In the genomic region with DNA sequence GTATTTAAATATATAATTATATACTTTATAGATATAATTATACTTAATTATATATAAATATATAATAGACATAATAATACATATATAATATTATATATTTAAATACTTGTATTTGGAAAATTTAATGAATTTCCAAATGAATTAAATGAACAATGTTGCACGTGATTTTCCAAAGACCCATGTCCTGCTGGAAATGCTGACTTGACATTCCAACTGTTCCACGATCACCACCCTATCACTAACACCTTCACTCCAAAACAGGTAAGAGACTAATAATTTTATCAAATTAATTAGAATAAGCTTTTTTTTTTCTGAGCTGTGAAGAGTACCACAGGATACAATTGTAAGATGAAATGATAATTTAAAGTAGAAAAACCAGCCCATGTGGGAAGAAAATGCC, we compare ENCODE assay signal across 27 cellular contexts.
"Had no signal": no experiment of that assay in that cellular context is flagged by ENCODE, and none has a peak within 500 bp of the region (broad histone marks: within the 10 kb centered on the region; RNA-seq: fewer than 3 reads in every experiment).

No MANE protein-coding gene starts in this region.

- H3K27ac ChIP-seq: neutrophil, pancreas, prostate gland, suprapubic skin, testis, tibial artery, upper lobe of right lung, uterus had no signal

- ATAC-seq: naive thymus-derived CD8-positive, alpha-beta T cell; natural killer cell treated with Interleukin-12 subunit alpha and Interleukin-12 subunit beta and Interleukin-15 and Interleukin-18, amount 100 ng/mL, for 72 hours; pancreas; right cardiac atrium; sciatic nerve; stimulated activated memory B cell treated with anti-CD40 and anti-IgM and Interleukin-4, amounts not matched to agents 10 μg/mL and 1 μg/mL and 100 μg/mL, for 72 hours; stimulated activated naive CD8-positive, alpha-beta T cell treated with anti-CD3 and anti-CD28 coated beads, Interleukin-15, amount 100 ng/mL, for 72 hours; stimulated activated naive CD8-positive, alpha-beta T cell treated with anti-CD3 and anti-CD28 coated beads, Interleukin-15, Interleukin-2, amounts not matched to agents 100 U/mL and 50 U/mL, for 24 hours; upper lobe of right lung had no signal

- H3K36me3 ChIP-seq: neutrophil, pancreas, prostate gland, suprapubic skin, tibial artery, transverse colon, upper lobe of right lung, uterus had no signal

- H3K9me3 ChIP-seq: neutrophil, pancreas, prostate gland, suprapubic skin, testis, tibial artery, transverse colon, upper lobe of right lung, uterus had no signal

- DNase-seq: naive B cell; naive thymus-derived CD8-positive, alpha-beta T cell; nephron progenitor cell; nucleus accumbens; pancreas; retina; right cardiac atrium; stimulated activated CD4-positive, alpha-beta T cell treated with anti-CD3 and anti-CD28 coated beads, Interleukin-15, amount 100 ng/mL, for 24 hours; stimulated activated CD4-positive, alpha-beta T cell treated with anti-CD3 and anti-CD28 coated beads, Interleukin-4, amount 100 ng/mL, for 1 hour; stimulated activated CD4-positive, alpha-beta T cell treated with anti-CD3 and anti-CD28 coated beads, Interleukin-4, amount 100 ng/mL, for 4 hours; stimulated activated CD8-positive, alpha-beta memory T cell treated with anti-CD3 and anti-CD28 coated beads, Interleukin-4, amount 100 ng/mL, for 48 hours; stimulated activated naive CD4-positive, alpha-beta T cell; stimulated activated naive CD8-positive, alpha-beta T cell treated with anti-CD3 and anti-CD28 coated beads, Interleukin-15, amount 100 ng/mL, for 72 hours; stimulated activated naive CD8-positive, alpha-beta T cell treated with anti-CD3 and anti-CD28 coated beads, Interleukin-15, Interleukin-2, amounts not matched to agents 100 U/mL and 50 U/mL, for 24 hours; substantia nigra; testis; tibial artery; transverse colon; upper lobe of right lung; uterus had no signal

- H3K4me1 ChIP-seq: pancreas, prostate gland, suprapubic skin, testis, upper lobe of right lung, uterus had no signal

- H3K27me3 ChIP-seq: neutrophil, pancreas, suprapubic skin, testis, tibial artery, transverse colon, upper lobe of right lung, uterus had no signal

- H3K4me3 ChIP-seq: pancreas, prostate gland, skin epidermis, suprapubic skin, testis, tibial artery, transverse colon, upper lobe of right lung, uterus had no signal

- FAIRE-seq: pancreas had no signal
